Comparison of ENCODE assay signal across 9 cellular contexts in the genomic region with DNA sequence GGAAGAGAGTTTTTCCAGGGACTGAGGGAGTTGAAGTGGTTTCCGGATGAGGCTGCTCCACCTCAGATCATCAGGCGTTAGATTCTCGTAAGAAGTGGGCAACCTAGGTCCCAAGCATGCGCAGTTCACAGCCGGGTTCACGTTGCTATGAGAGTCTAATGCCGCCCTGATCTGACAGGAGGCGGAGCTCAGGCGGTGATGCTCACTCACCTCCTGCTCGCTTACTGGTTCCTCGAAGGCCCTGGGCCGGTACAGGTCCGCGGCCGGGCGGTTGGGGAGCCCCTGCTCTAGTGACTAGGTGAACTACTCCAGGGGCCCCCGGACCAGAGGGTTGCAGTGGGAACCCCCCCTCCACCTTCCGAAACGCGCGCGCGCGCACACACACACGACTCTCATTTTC. TPM values are rescaled to one million over a fixed set of nuclear protein-coding genes. Genes with fewer than 3 reads are reported as not detected.
DNase-seq lines count a peak whose midpoint lies in the region; ATAC-seq, FAIRE-seq and TF ChIP-seq lines count a peak whose summit lies in the region.
"Had no signal": no experiment of that assay in that cellular context is flagged by ENCODE, and none has a peak within 500 bp of the region (broad histone marks: within the 10 kb centered on the region; RNA-seq: fewer than 3 reads in every experiment).

No MANE protein-coding gene starts in this region.

- H3K79me2 ChIP-seq in HepG2 (ENCODE audit: insufficient read depth, low read length), result peaks cover 27% of the 10 kb centered on the region

- H3K27ac Mint-ChIP-seq in activated T-helper 1 cell treated with anti-CD3 and anti-CD28 coated beads, Interleukin-12 subunit alpha, Interleukin-12 subunit beta, Interleukin-2, Interleukin-4 antibody, amounts not matched to agents 30 ng/mL and 10 ng/mL and 1 ng/mL, durations not matched to agents 14 hours and 24 hours and 36 hours, result no peak overlapping the region

- no peak for TF ChIP-seq POLR2A in HepG2 (IDR thresholded peaks at IDR 0.05; ENCODE audit: insufficient read depth in 1 of 2, low read depth in 2 of 2, low read length in 2 of 2)

- no peaks in the 10 kb centered on the region for H3K27me3 Mint-ChIP-seq in activated T-cell treated with anti-CD3 and anti-CD28 coated beads, Interleukin-2, amount 50 U/mL, for 4 hours (ENCODE audit: low read depth)
- peaks cover 40% of the 10 kb centered on the region for H3K27me3 Mint-ChIP-seq in activated T-helper 1 cell treated with anti-CD3 and anti-CD28 coated beads, Interleukin-12 subunit alpha, Interleukin-12 subunit beta, Interleukin-2, Interleukin-4 antibody, amounts not matched to agents 30 ng/mL and 10 ng/mL and 1 ng/mL, durations not matched to agents 14 hours and 24 hours and 36 hours (ENCODE audit: insufficient read depth)

- no peaks in the 10 kb centered on the region for H3K36me3 ChIP-seq in HepG2 (replicated peaks in 1 of 2; ENCODE audit: control insufficient read depth in 1 of 2, insufficient read depth in 2 of 2, low read length in 2 of 2)
- no peaks in the 10 kb centered on the region for H3K36me3 ChIP-seq in stomach smooth muscle (ENCODE audit: control insufficient read depth in 2 of 2, insufficient read depth in 2 of 2, low read length in 2 of 2)
- H3K36me3 ChIP-seq: BE2C had no signal

- ATAC-seq in activated T-cell treated with anti-CD3 and anti-CD28 coated beads, Interleukin-2, amount 50 U/mL, for 4 hours, result no peak
- ATAC-seq in HepG2 (no peak), GM18868 (IDR thresholded peaks at IDR 0.05; ENCODE audit: unreplicated experiment) (no peak)

- CTCF ChIA-PET in HepG2 (lab: Yijun Ruan, JAX; ENCODE audit: low intra/inter-chr PET ratio, low total read pairs), result no interaction called here

- FAIRE-seq in HepG2 (lab: Jason Lieb, UNC), result no peak

- intact Hi-C loops in activated T-helper 1 cell treated with anti-CD3 and anti-CD28 coated beads, Interleukin-12 subunit alpha, Interleukin-12 subunit beta, Interleukin-2, Interleukin-4 antibody, amounts not matched to agents 30 ng/mL and 10 ng/mL and 1 ng/mL, durations not matched to agents 14 hours and 24 hours and 36 hours (cut with micrococcal nuclease), result loop anchor here (1.0 to 5.0 kb wide), 8 partner anchors 165 to 1445 kb away; a partner anchor contains a TSS
- intact Hi-C loops in HepG2 (cut with micrococcal nuclease; ENCODE audit: unreplicated experiment), result loop anchor here (5.0 kb wide), 1 partner anchor 165 kb away; a partner anchor contains a TSS

- H3K4me1 Mint-ChIP-seq in activated T-cell treated with anti-CD3 and anti-CD28 coated beads, Interleukin-2, amount 50 U/mL, for 4 hours (ENCODE audit: low read depth), result peaks cover 21% of the 10 kb centered on the region
- peaks cover 5% of the 10 kb centered on the region for H3K4me1 Mint-ChIP-seq in activated T-helper 1 cell treated with anti-CD3 and anti-CD28 coated beads, Interleukin-12 subunit alpha, Interleukin-12 subunit beta, Interleukin-2, Interleukin-4 antibody, amounts not matched to agents 30 ng/mL and 10 ng/mL and 1 ng/mL, durations not matched to agents 14 hours and 24 hours and 36 hours (ENCODE audit: low read depth)

- DNase-seq in activated T-cell treated with anti-CD3 and anti-CD28 coated beads, Interleukin-2, amount 50 U/mL, for 4 hours, result peak; percentile 18
- DNase-seq in activated T-cell treated with anti-CD3 and anti-CD28 coated beads, Interleukin-2, amount 50 U/mL, for 1 hour, result no peak
- DNase-seq in activated T-helper 1 cell treated with anti-CD3 and anti-CD28 coated beads, Interleukin-12 subunit alpha, Interleukin-12 subunit beta, Interleukin-2, Interleukin-4 antibody, amounts not matched to agents 30 ng/mL and 10 ng/mL and 1 ng/mL, durations not matched to agents 14 hours and 24 hours and 36 hours (ENCODE audit: low spot score), result no peak
- DNase-seq in HepG2 (ENCODE audit: low spot score) (no peak), kidney tubule cell (ENCODE audit: low spot score) (no peak)
- no peak for DNase-seq in effector CD4-positive, alpha-beta T cell

- TF ChIP-seq CTCF in HepG2 (CRISPR knock-in tag; IDR thresholded peaks at IDR 0.05), result no peak

- in situ Hi-C loops in HepG2 (cut with HindIII; ENCODE audit: extremely low pct_ligation_motif_present, low pct_unique_long_range_greater_than_20kb), result no loop called here

- H3K27me3 ChIP-seq in HepG2 (ENCODE audit: control insufficient read depth in 1 of 2, insufficient read depth in 2 of 2, low read length in 2 of 2) (peaks cover 0 to 22% of the 10 kb centered on the region in 2 experiments; a peak in 3 of 5 replicates), stomach smooth muscle (ENCODE audit: control insufficient read depth in 1 of 2, insufficient read depth in 2 of 2, low read length in 2 of 2) (no peaks in the 10 kb centered on the region)

- no peaks in the 10 kb centered on the region for H3K36me3 Mint-ChIP-seq in activated T-cell treated with anti-CD3 and anti-CD28 coated beads, Interleukin-2, amount 50 U/mL, for 4 hours (ENCODE audit: insufficient read depth)
- H3K36me3 Mint-ChIP-seq in activated T-helper 1 cell treated with anti-CD3 and anti-CD28 coated beads, Interleukin-12 subunit alpha, Interleukin-12 subunit beta, Interleukin-2, Interleukin-4 antibody, amounts not matched to agents 30 ng/mL and 10 ng/mL and 1 ng/mL, durations not matched to agents 14 hours and 24 hours and 36 hours (ENCODE audit: low read depth), result peaks cover 5% of the 10 kb centered on the region

- no peak for TF ChIP-seq RAD21 in HepG2 (CRISPR knock-in tag; IDR thresholded peaks at IDR 0.05)

- H3K9ac ChIP-seq in HepG2 (ENCODE audit: insufficient read depth, low read depth, low read length) (no peak overlapping the region), stomach smooth muscle (ENCODE audit: low read length in 2 of 2) (peak overlapping the region; percentile 5 to 69)

- no peak overlapping the region for H2AFZ ChIP-seq in HepG2 (ENCODE audit: low read length)

- H3K9me3 Mint-ChIP-seq in activated T-cell treated with anti-CD3 and anti-CD28 coated beads, Interleukin-2, amount 50 U/mL, for 4 hours, result no peaks in the 10 kb centered on the region
- H3K9me3 Mint-ChIP-seq in activated T-helper 1 cell treated with anti-CD3 and anti-CD28 coated beads, Interleukin-12 subunit alpha, Interleukin-12 subunit beta, Interleukin-2, Interleukin-4 antibody, amounts not matched to agents 30 ng/mL and 10 ng/mL and 1 ng/mL, durations not matched to agents 14 hours and 24 hours and 36 hours, result peaks cover 12% of the 10 kb centered on the region

- H3K9me3 ChIP-seq in HepG2 (ENCODE audit: low read length) (0 out of 2 replicates have a peak, but pooled peaks cover 4% of the 10 kb centered on the region), stomach smooth muscle (ENCODE audit: control insufficient read depth in 2 of 2, low read length in 2 of 2) (no peaks in the 10 kb centered on the region)

- H3K27ac ChIP-seq in HepG2 (ENCODE audit: extremely low read length, insufficient read depth, low read length) (no peak overlapping the region), stomach smooth muscle (ENCODE audit: low read length) (peak overlapping the region; percentile 74)

- POLR2A ChIA-PET in HepG2 (lab: Yijun Ruan, JAX), result no interaction called here

- peaks cover 32% of the 10 kb centered on the region for H3K4me1 ChIP-seq in HepG2 (ENCODE audit: insufficient read depth, low read length)
- H3K4me1 ChIP-seq in stomach smooth muscle (ENCODE audit: control insufficient read depth, insufficient read depth, low read length), result peaks cover 10% of the 10 kb centered on the region
- H3K4me1 ChIP-seq: BE2C had no signal

- no TSS peak for BruUV-seq in HepG2 (replicated peaks; lab: Mats Ljungman, UMichigan)

- TF ChIP-seq EP300 in HepG2 (IDR thresholded peaks at IDR 0.05; ENCODE audit: low read depth in 2 of 2, low read length in 2 of 2), result no peak
- TF ChIP-seq EP300 in HepG2 (CRISPR knock-in tag; IDR thresholded peaks at IDR 0.05; ENCODE audit: borderline replicate concordance), result no peak

- H3K4me3 ChIP-seq in HepG2 (replicated peaks in 1 of 3; ENCODE audit: insufficient read depth in 1 of 3, low read depth in 2 of 3, low read length in 3 of 3) (no peak overlapping the region), stomach smooth muscle (ENCODE audit: low read length in 2 of 2) (peak overlapping the region; percentile 13 to 94)

- no peak overlapping the region for H3K4me2 ChIP-seq in HepG2 (ENCODE audit: low read depth, low read length)

- H3K4me3 Mint-ChIP-seq in activated T-cell treated with anti-CD3 and anti-CD28 coated beads, Interleukin-2, amount 50 U/mL, for 4 hours, result peak overlapping the region; percentile 74
- peak overlapping the region; percentile 68 for H3K4me3 Mint-ChIP-seq in activated T-helper 1 cell treated with anti-CD3 and anti-CD28 coated beads, Interleukin-12 subunit alpha, Interleukin-12 subunit beta, Interleukin-2, Interleukin-4 antibody, amounts not matched to agents 30 ng/mL and 10 ng/mL and 1 ng/mL, durations not matched to agents 14 hours and 24 hours and 36 hours

- peaks cover 14% of the 10 kb centered on the region; the same call in 1 of the 2 replicates for H4K20me1 ChIP-seq in HepG2 (ENCODE audit: insufficient read depth, low read length)

- 94% methylated on average over 14 of the region's 25 CpGs for WGBS in HepG2 (ENCODE audit: low lambda C conversion rate)

RNA-seq across cellular contexts. Expression of a gene that starts 1.0 kb away (rescaled TPM):
- 10 to 100 TPM; 17.2 to 19.5 (median 18.4) TPM for total RNA-seq in activated T-cell treated with anti-CD3 and anti-CD28 coated beads, Interleukin-2, amount 50 U/mL, for 4 hours
- 7.6 and 7.7 TPM in 2 replicates for total RNA-seq in activated T-helper 1 cell treated with anti-CD3 and anti-CD28 coated beads, Interleukin-12 subunit alpha, Interleukin-12 subunit beta, Interleukin-2, Interleukin-4 antibody, amounts not matched to agents 30 ng/mL and 10 ng/mL and 1 ng/mL, durations not matched to agents 14 hours and 24 hours and 36 hours
- total RNA-seq in HepG2 (2016; rRNA removed; fragmentation: Illumina TruSeq; extraction: Trizol), result 21.3 and 28.2 TPM in 2 replicates
- 51.1 and 56.5 TPM in 2 replicates for total RNA-seq in HepG2 (2016; cell fraction: cytosol; rRNA removed; fragmentation: Illumina TruSeq; extraction: Trizol; ENCODE audit: low read depth)
- 20.7 and 27.0 TPM in 2 replicates for total RNA-seq in HepG2 (2016; cell fraction: insoluble cytoplasmic fraction; rRNA removed; fragmentation: Illumina TruSeq; extraction: Trizol)
- total RNA-seq in HepG2 (2016; cell fraction: membrane; rRNA removed; fragmentation: Illumina TruSeq; extraction: Trizol), result 71.6 and 78.1 TPM in 2 replicates
- 19.2 and 22.9 TPM in 2 replicates for total RNA-seq in HepG2 (2016; cell fraction: nucleus; rRNA removed; fragmentation: Illumina TruSeq; extraction: Trizol)
- 25.9 and 28.3 TPM in 2 replicates for polyA plus RNA-seq in HepG2 (2011; rRNA removed)
- 21.0 and 26.9 TPM in 2 replicates for polyA plus RNA-seq in HepG2 (2011; cell fraction: cytosol; rRNA removed)
- polyA plus RNA-seq in HepG2 (2011; cell fraction: nucleus; rRNA removed), result 10.8 and 12.4 TPM in 2 replicates
- 21.3 and 23.0 TPM in 2 replicates for polyA plus RNA-seq in HepG2 (2012)
- polyA plus RNA-seq in HepG2 (2016; cell fraction: cytosol; fragmentation: Illumina TruSeq; extraction: Trizol; ENCODE audit: low read depth), result 78.2 and 88.6 TPM in 2 replicates
- 31.6 and 34.3 TPM in 2 replicates for polyA plus RNA-seq in HepG2 (2016; cell fraction: insoluble cytoplasmic fraction; fragmentation: Illumina TruSeq; extraction: Trizol; ENCODE audit: low read depth)
- polyA plus RNA-seq in HepG2 (2016; cell fraction: membrane; fragmentation: Illumina TruSeq; extraction: Trizol; ENCODE audit: low read depth), result 86.4 and 87.9 TPM in 2 replicates
- polyA plus RNA-seq in HepG2 (2016; cell fraction: nucleus; fragmentation: Illumina TruSeq; extraction: Trizol; ENCODE audit: insufficient read depth, low read depth), result 38.8 and 41.1 TPM in 2 replicates
- polyA minus RNA-seq in HepG2 (2011; rRNA and poly(A)+ RNA removed; ENCODE audit: low replicate concordance), result 12.5 and 16.7 TPM in 2 replicates
- polyA minus RNA-seq in HepG2 (2011; cell fraction: cytosol; rRNA and poly(A)+ RNA removed), result 12.9 and 13.1 TPM in 2 replicates
- 18.3 and 20.1 TPM in 2 replicates for polyA minus RNA-seq in HepG2 (2011; cell fraction: nucleus; rRNA and poly(A)+ RNA removed)

Comparison
In these comparisons a context has a peak if more than half of its experiments do, and no peak if none do; other contexts are left out.
1. H3K4me3 ChIP-seq: peak in stomach smooth muscle (2 of 2); none in HepG2 (0 of 3).